In the genomic region with DNA sequence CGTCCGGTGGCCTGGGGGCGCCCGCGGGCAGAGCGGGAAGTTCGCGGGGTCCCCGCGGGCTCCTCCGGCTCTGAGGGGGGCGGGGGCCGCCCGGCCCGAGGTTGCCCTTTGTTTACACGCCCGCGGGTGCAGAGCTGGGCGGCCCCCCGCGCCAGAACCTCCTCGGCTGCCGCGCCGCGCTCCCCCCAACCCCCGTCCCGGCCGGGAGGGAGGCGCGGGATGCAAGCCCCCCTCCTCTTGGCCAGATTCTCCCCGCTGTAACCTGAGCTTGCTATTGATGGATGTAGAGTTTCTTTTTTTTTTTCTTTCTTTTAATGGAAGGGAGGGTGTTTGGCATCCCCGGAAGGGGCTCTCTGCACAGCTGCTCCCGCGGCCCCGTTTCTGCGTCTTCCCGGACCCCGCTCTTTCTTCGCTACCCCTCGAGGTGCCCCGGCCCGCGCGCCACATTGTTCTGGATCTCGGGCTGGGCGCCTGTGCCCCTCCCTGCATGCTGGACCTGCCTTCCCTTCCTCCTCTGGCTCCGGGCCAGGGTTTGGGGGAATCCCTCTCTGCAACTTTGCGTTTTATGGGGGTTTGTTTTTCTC, we compare ENCODE assay signal across 9 cellular contexts. TPM values are rescaled to one million over a fixed set of nuclear protein-coding genes. Genes with fewer than 3 reads are reported as not detected.
DNase-seq lines count a peak whose midpoint lies in the region; ATAC-seq and TF ChIP-seq lines count a peak whose summit lies in the region.
"Had no signal": no experiment of that assay in that cellular context is flagged by ENCODE, and none has a peak within 500 bp of the region (broad histone marks: within the 10 kb centered on the region; RNA-seq: fewer than 3 reads in every experiment).

No MANE protein-coding gene starts in this region.

- POLR2A ChIA-PET in MCF 10A (lab: Yijun Ruan, JAX), result interaction anchor here (0.6 to 3.7 kb wide), 7 partner anchors 11 to 412 kb away, joined by 3 to 17 read pairs (median 4); a partner anchor contains a TSS

- TF ChIP-seq CTCF in MCF 10A (IDR thresholded peaks at IDR 0.05; ENCODE audit: unreplicated experiment), result no peak

- CTCF ChIA-PET in MCF 10A (lab: Yijun Ruan, JAX), result interaction anchor here (0.6 to 1.6 kb wide), 4 partner anchors 15 to 216 kb away, joined by 3 to 4 read pairs (median 3); no protein-coding TSS in a partner anchor

- H3K9me3 Mint-ChIP-seq in MCF 10A (ENCODE audit: unreplicated experiment) (no peaks in the 10 kb centered on the region), naive B cell (no peaks in the 10 kb centered on the region)

- intact Hi-C loops in Right ventricle myocardium superior (cut with DNase I) (no loop called here), left cardiac atrium (cut with DNase I) (no loop called here), MCF 10A (cut with micrococcal nuclease) (no loop called here)

- H3K27me3 Mint-ChIP-seq in MCF 10A (ENCODE audit: insufficient read depth, unreplicated experiment) (peaks cover 15% of the 10 kb centered on the region), naive B cell (peaks cover 69 to 86% (median 72%) of the 10 kb centered on the region in 3 donors)

- DNase-seq in Right ventricle myocardium superior (peak; percentile 60), left cardiac atrium (no peak), NCI-H146 treated with DMSO at 0.1 percent for 48 hours (lab: John Stamatoyannopoulos, UW; ENCODE audit: unreplicated experiment) (peak; percentile 38), MCF 10A (ENCODE audit: unreplicated experiment) (peak; percentile 20), naive B cell (no peak), SW480 (ENCODE audit: low spot score) (no peak), EL (no peak)
- DNase-seq in stimulated activated CD8-positive, alpha-beta memory T cell treated with anti-CD3 and anti-CD28 coated beads, Interleukin-4, amount 100 ng/mL, for 48 hours, result no peak

- peaks cover 7% of the 10 kb centered on the region for H3K4me1 Mint-ChIP-seq in MCF 10A (ENCODE audit: insufficient read depth, unreplicated experiment)
- H3K4me1 Mint-ChIP-seq in naive B cell, result peaks cover 19 to 29% (median 23%) of the 10 kb centered on the region in 3 donors

- ATAC-seq in Right ventricle myocardium superior (ENCODE audit: poor library complexity), result peak; percentile 13
- no peak for ATAC-seq in left cardiac atrium
- ATAC-seq in naive B cell (ENCODE audit: low read depth in 2 of 2), result peak; percentile 10 to 12

- H3K27ac Mint-ChIP-seq in MCF 10A (ENCODE audit: low read depth, unreplicated experiment) (no peak overlapping the region), naive B cell (peak overlapping the region in 5 of 6 donors; percentile 18 to 88 (median 83))

- peaks cover 2% of the 10 kb centered on the region for H3K36me3 Mint-ChIP-seq in MCF 10A (ENCODE audit: insufficient read depth, unreplicated experiment)
- no peaks in the 10 kb centered on the region for H3K36me3 Mint-ChIP-seq in naive B cell

- peak overlapping the region; percentile 76 for H3K4me3 Mint-ChIP-seq in MCF 10A (ENCODE audit: unreplicated experiment)
- peak overlapping the region; percentile 86 to 93 (median 91) for H3K4me3 Mint-ChIP-seq in naive B cell

- BruUV-seq in MCF 10A (replicated peaks; lab: Mats Ljungman, UMichigan), result no TSS peak

RNA-seq across cellular contexts. Expression of a gene that starts 0.6 kb away (rescaled TPM):
- total RNA-seq in Right ventricle myocardium superior, result 4.2 TPM
- 1 to 10 TPM; 3.1 to 3.5 TPM for total RNA-seq in left cardiac atrium
- total RNA-seq in MCF 10A (2022), result 3.8 and 3.9 TPM in 2 replicates
- polyA plus RNA-seq in naive B cell (ENCODE audit: low read depth in 6 of 6), result under 1 TPM in 1 of 6 donors, not detected in 5; 0.09 TPM

RNA-seq across cellular contexts. Expression of a gene that starts 18.3 kb away (rescaled TPM):
- total RNA-seq in Right ventricle myocardium superior, result 6.2 TPM
- total RNA-seq in left cardiac atrium, result 1 to 10 TPM; 4.1 to 5.9 TPM
- 9.4 and 10.5 TPM in 2 replicates for total RNA-seq in MCF 10A (2022)
- polyA plus RNA-seq in naive B cell (ENCODE audit: low read depth in 6 of 6), result 1 to 10 TPM in 1 of 6 donors, under 1 TPM in 4, not detected in 1; 0.16 to 1.3 (median 0.58) TPM

RNA-seq across cellular contexts. Expression of a gene that starts 47.9 kb away (rescaled TPM):
- total RNA-seq in Right ventricle myocardium superior (not detected), left cardiac atrium (not detected), MCF 10A (2022) (not detected in 2 replicates)
- polyA plus RNA-seq in naive B cell (ENCODE audit: low read depth in 6 of 6), result under 1 TPM in 3 of 6 donors, not detected in 3; 0.13 to 0.32 (median 0.19) TPM
- total RNA-seq: frontal cortex had no signal

Comparison
In these comparisons a context has a peak if more than half of its experiments do, and no peak if none do; other contexts are left out.
1. ATAC-seq: peak in Right ventricle myocardium superior (single experiment) and naive B cell (2 of 2); none in left cardiac atrium (0 of 2).
2. DNase-seq: peak in Right ventricle myocardium superior (single experiment), NCI-H146 treated with DMSO at 0.1 percent for 48 hours (single experiment) and MCF 10A (single experiment); none in left cardiac atrium (single experiment), naive B cell (single experiment), SW480 (single experiment), stimulated activated CD8-positive, alpha-beta memory T cell treated with anti-CD3 and anti-CD28 coated beads, Interleukin-4, amount 100 ng/mL, for 48 hours (single experiment) and EL (single experiment).